1 cellular context compared by ENCODE assay signal in genomic region chr13:49995535-49996165, GRCh38.
TF ChIP-seq lines count a peak whose summit lies in the region.

No MANE protein-coding gene starts in this region.

TF ChIP-seq in SK-N-SH, 30 proteins besides CTCF, POLR2A, EP300 and RAD21 (continued from another document):
- TF ChIP-seq IRF3 (IDR thresholded peaks at IDR 0.05; ENCODE audit: low read depth, low read length) (no peak), NFIC (IDR thresholded peaks at IDR 0.05; ENCODE audit: borderline replicate concordance) (no peak), FOXM1 (IDR thresholded peaks at IDR 0.05; ENCODE audit: low read depth) (no peak)
